19 cellular contexts compared by ENCODE assay signal in genomic region chr16:89981414-89981813, GRCh38. TPM values are rescaled to one million over a fixed set of nuclear protein-coding genes. Genes with fewer than 3 reads are reported as not detected.
DNase-seq lines count a peak whose midpoint lies in the region; ATAC-seq, FAIRE-seq and TF ChIP-seq lines count a peak whose summit lies in the region.
"Had no signal": no experiment of that assay in that cellular context is flagged by ENCODE, and none has a peak within 500 bp of the region (broad histone marks: within the 10 kb centered on the region; RNA-seq: fewer than 3 reads in every experiment).

No MANE protein-coding gene starts in this region.

- DNase-seq in GM12865 (ENCODE audit: low read depth) (peak; percentile 83), dermis microvascular lymphatic vessel endothelial cell (ENCODE audit: low read depth in 2 of 2) (peak; percentile 64 to 70), HuH-7 (ENCODE audit: low spot score) (no peak), dorsolateral prefrontal cortex (no peak), H54 (ENCODE audit: insufficient read length, low spot score) (no peak), coronary artery (ENCODE audit: low spot score) (no peak)
- DNase-seq: activated effector memory CD4-positive, alpha-beta T cell treated with Interleukin-2 at 50 U/mL for 16 hours; CD4-positive, alpha-beta memory T cell; heart left ventricle; Kasumi-1; naive thymus-derived CD8-positive, alpha-beta T cell; NCI-H2081; right cardiac atrium had no signal

- TF ChIP-seq POLR2A in H54 (IDR thresholded peaks at IDR 0.05; ENCODE audit: low read depth, low read length): no peak

- no peak for FAIRE-seq in H54 (lab: Jason Lieb, UNC)
- FAIRE-seq: endothelial cell of umbilical vein had no signal

- H3K4me3 ChIP-seq in GM12865 (ENCODE audit: low read depth, low read length): no peak overlapping the region
- H3K4me3 ChIP-seq in dorsolateral prefrontal cortex: no peak overlapping the region
- H3K4me3 ChIP-seq in coronary artery: no peak overlapping the region
- H3K4me3 ChIP-seq: heart left ventricle, suprapubic skin had no signal

- H3K27me3 ChIP-seq in dorsolateral prefrontal cortex: no peaks in the 10 kb centered on the region
- H3K27me3 ChIP-seq: heart left ventricle, suprapubic skin had no signal

- H3K27ac ChIP-seq in dorsolateral prefrontal cortex (no peak overlapping the region), coronary artery (no peak overlapping the region)
- H3K27ac ChIP-seq: heart left ventricle, suprapubic skin had no signal

- TF ChIP-seq CTCF in GM12865 (IDR thresholded peaks at IDR 0.05; ENCODE audit: insufficient read depth, low read depth, low read length, missing control alignments) (no peak), dorsolateral prefrontal cortex (IDR thresholded peaks at IDR 0.05 in 54 of 56, conservative IDR thresholded peaks at IDR 0.05 in 2 of 56; ENCODE audit: low read depth in 1 of 56, partially characterized antibody in 56 of 56) (no peak), coronary artery (IDR thresholded peaks at IDR 0.05) (no peak)

- intact Hi-C loops in dorsolateral prefrontal cortex (cut with DNase I): no loop called here

- peak; percentile 66 for ATAC-seq in GM19025 (IDR thresholded peaks at IDR 0.05; ENCODE audit: low read depth, unreplicated experiment)
- peak; percentile 65 for ATAC-seq in HG03354 (IDR thresholded peaks at IDR 0.05; ENCODE audit: poor library complexity, severe bottlenecking, unreplicated experiment)
- ATAC-seq: heart left ventricle; left lobe of liver; naive thymus-derived CD8-positive, alpha-beta T cell; right cardiac atrium; SK-N-SH treated with all-trans-retinoic acid at 6 μM for 48 hours had no signal

RNA-seq across cellular contexts. Expression of gene DEF8, which starts 32.9 kb away (rescaled TPM):
- 83.8 and 95.1 TPM in 2 replicates for total RNA-seq in dermis microvascular lymphatic vessel endothelial cell
- total RNA-seq in dorsolateral prefrontal cortex: 100 to 1,000 TPM in 99 of 120 experiments, 10 to 100 TPM in 21; 81.6 to 155 (median 110) TPM

RNA-seq across cellular contexts. Expression of gene DBNDD1, which starts 37.8 kb away (rescaled TPM):
- total RNA-seq in dermis microvascular lymphatic vessel endothelial cell (12.3 and 15.6 TPM in 2 replicates), dorsolateral prefrontal cortex (100 to 1,000 TPM in 1 of 120 experiments, 10 to 100 TPM in 119; 17.7 to 114 (median 61.1) TPM)

RNA-seq across cellular contexts. Expression of gene TUBB3, which starts 58.3 kb away (rescaled TPM):
- total RNA-seq in dermis microvascular lymphatic vessel endothelial cell (76.0 and 137 TPM in 2 replicates), dorsolateral prefrontal cortex (100 to 1,000 TPM in 118 of 120 experiments, 10 to 100 TPM in 2; 84.2 to 380 (median 212) TPM)

Comparison
In these comparisons a context has a peak if more than half of its experiments do, and no peak if none do; other contexts are left out.
1. DNase-seq: peak in GM12865 (single experiment) and dermis microvascular lymphatic vessel endothelial cell (2 of 2); none in HuH-7 (single experiment), dorsolateral prefrontal cortex (0 of 10), H54 (single experiment) and coronary artery (single experiment).